33 cellular contexts compared by ENCODE assay signal in genomic region chr6:109316909-109317308, GRCh38.
"Had no signal": no experiment of that assay in that cellular context is flagged by ENCODE, and none has a peak within 500 bp of the region (broad histone marks: within the 10 kb centered on the region; RNA-seq: fewer than 3 reads in every experiment).

No MANE protein-coding gene starts in this region.

- H3K36me3 ChIP-seq: gastroesophageal sphincter, left ventricle myocardium inferior, neutrophil, ovary, stomach, transverse colon, WERI-Rb-1 had no signal

- DNase-seq: activated CD4-positive, alpha-beta T cell treated with anti-CD3 and anti-CD28 coated beads, Interleukin-2, amount 10 ng/mL, durations not matched to agents 7 days and 5 days; activated CD4-positive, CD25-positive, alpha-beta regulatory T cell treated with anti-CD3 and anti-CD28 coated beads, Interleukin-2, amount 50 U/mL, for 72 hours; activated CD8-positive, alpha-beta T cell treated with anti-CD3 and anti-CD28 coated beads for 36 hours; activated gamma-delta T cell treated with Interleukin-2 at 50 U/mL for 16 hours; activated naive CD8-positive, alpha-beta T cell treated with anti-CD3 and anti-CD28 coated beads, Interleukin-2, amount 50 U/mL, for 24 hours; activated T-cell treated with anti-CD3 and anti-CD28 coated beads, Interleukin-2, amount 50 U/mL, for 4 hours; aorta; body of pancreas; cerebellar nuclear complex; effector memory CD8-positive, alpha-beta T cell; erythroblast; hypothalamus; immature natural killer cell; kidney; left ventricle myocardium inferior; mucosa of descending colon; nephron progenitor cell; ovary; stimulated activated CD4-positive, alpha-beta T cell treated with anti-CD3 and anti-CD28 coated beads, Interleukin-4, amount 100 ng/mL, for 4 hours; stimulated activated CD8-positive, alpha-beta memory T cell treated with anti-CD3 and anti-CD28 coated beads, Interleukin-4, amount 100 ng/mL, for 48 hours; stomach; T-helper 9 cell; testis; transverse colon; WERI-Rb-1 had no signal

- H3K27ac ChIP-seq: body of pancreas, coronary artery, gastroesophageal sphincter, left ventricle myocardium inferior, neutrophil, ovary, skin epidermis, stomach, WERI-Rb-1 had no signal

- H3K4me1 ChIP-seq: body of pancreas, gastroesophageal sphincter had no signal

- H3K9me3 ChIP-seq: body of pancreas, gastroesophageal sphincter, left ventricle myocardium inferior, mucosa of descending colon, neutrophil, ovary, stomach, testis, transverse colon had no signal

- ATAC-seq: activated CD8-positive, alpha-beta T cell treated with anti-CD3 and anti-CD28 coated beads for 36 hours; activated naive CD8-positive, alpha-beta T cell treated with anti-CD3 and anti-CD28 coated beads, Interleukin-2, amount 50 U/mL, for 24 hours; activated T-cell treated with anti-CD3 and anti-CD28 coated beads, Interleukin-2, amount 50 U/mL, for 4 hours; activated T-helper 17 cell treated with anti-CD3 and anti-CD28 coated beads, Interleukin-2, amount 50 U/mL, for 72 hours; body of pancreas; effector memory CD8-positive, alpha-beta T cell; gastroesophageal sphincter; mucosa of descending colon; sciatic nerve; stimulated activated memory B cell treated with anti-CD40 and anti-IgM and Interleukin-4, amounts not matched to agents 10 μg/mL and 1 μg/mL and 100 μg/mL, for 72 hours had no signal

- FAIRE-seq: kidney, TTC549 had no signal

- H3K4me3 ChIP-seq: body of pancreas, coronary artery, gastroesophageal sphincter, left ventricle myocardium inferior, mucosa of descending colon, ovary, skin epidermis, stomach, testis, transverse colon had no signal

- H3K27me3 ChIP-seq: body of pancreas, gastroesophageal sphincter, neutrophil, ovary, stomach, testis, transverse colon had no signal
